21 cellular contexts compared by ENCODE assay signal in genomic region chr14:100660498-100661339, GRCh38.
DNase-seq lines count a peak whose midpoint lies in the region; ATAC-seq, FAIRE-seq and TF ChIP-seq lines count a peak whose summit lies in the region.
"Had no signal": no experiment of that assay in that cellular context is flagged by ENCODE, and none has a peak within 500 bp of the region (broad histone marks: within the 10 kb centered on the region; RNA-seq: fewer than 3 reads in every experiment).

No MANE protein-coding gene starts in this region.

- TF ChIP-seq EP300 in K562 (IDR thresholded peaks at IDR 0.05; ENCODE audit: low read length) = no peak

- dilution Hi-C loops in IMR-90 (cut with HindIII; ENCODE audit: low sequenced_read_pairs, unreplicated experiment) = no loop called here

- no peaks in the 10 kb centered on the region for H3K36me3 ChIP-seq in IMR-90 (ENCODE audit: control insufficient read depth, insufficient read depth, low read length)
- H3K36me3 ChIP-seq in K562 (ENCODE audit: control insufficient read depth, insufficient read depth, low read length) = no peaks in the 10 kb centered on the region
- no peaks in the 10 kb centered on the region for H3K36me3 ChIP-seq in liver (ENCODE audit: control insufficient read depth in 4 of 4, insufficient read depth in 3 of 4, low read depth in 1 of 4, low read length in 3 of 4)
- H3K36me3 ChIP-seq: left lung had no signal

- ATAC-seq in IMR-90 (ENCODE audit: low read depth) (peak; percentile 53), K562 (no peak), HG03139 (IDR thresholded peaks at IDR 0.05; ENCODE audit: unreplicated experiment) (no peak)
- ATAC-seq: left lung, sciatic nerve had no signal

- no peak overlapping the region for H3K56ac ChIP-seq in IMR-90 (ENCODE audit: extremely low read depth, insufficient read depth, low read length)

- peaks cover 26% of the 10 kb centered on the region for H3K27me3 Mint-ChIP-seq in Calu3 (ENCODE audit: unreplicated experiment)

- BruUV-seq in Calu3 (replicated peaks; lab: Mats Ljungman, UMichigan) (no TSS peak), IMR-90 (replicated peaks; lab: Mats Ljungman, UMichigan) (no TSS peak), K562 (replicated peaks; lab: Mats Ljungman, UMichigan) (no TSS peak)

- no peak overlapping the region for H4K8ac ChIP-seq in IMR-90 (ENCODE audit: low read depth in 2 of 2, low read length in 2 of 2)

- no peak for TF ChIP-seq CTCF in Calu3 (IDR thresholded peaks at IDR 0.05; ENCODE audit: unreplicated experiment)
- TF ChIP-seq CTCF in IMR-90 (conservative IDR thresholded peaks at IDR 0.05; ENCODE audit: low read depth, low read length) = no peak
- no peak for TF ChIP-seq CTCF in K562 (IDR thresholded peaks at IDR 0.05 in 2 of 3, conservative IDR thresholded peaks at IDR 0.05 in 1 of 3; ENCODE audit: insufficient read depth in 2 of 3, low read depth in 1 of 3, low read length in 3 of 3)
- TF ChIP-seq CTCF in liver (IDR thresholded peaks at IDR 0.05; ENCODE audit: low read depth, low read length, missing input control) = no peak

- no peak overlapping the region for H3K18ac ChIP-seq in IMR-90 (ENCODE audit: low read depth, low read length)

- H4K91ac ChIP-seq in IMR-90 (ENCODE audit: insufficient read depth, low read depth, low read length) = no peak overlapping the region

- no peak overlapping the region for H3K27ac Mint-ChIP-seq in Calu3 (ENCODE audit: unreplicated experiment)
- H3K27ac Mint-ChIP-seq: activated CD4-positive, alpha-beta memory T cell treated with anti-CD3 and anti-CD28 coated beads for 36 hours; activated naive CD8-positive, alpha-beta T cell treated with anti-CD3 and anti-CD28 coated beads, Interleukin-2, amount 10 ng/mL, durations not matched to agents 7 days and 5 days; CD4-positive, alpha-beta memory T cell had no signal

- no peaks in the 10 kb centered on the region for H3K9me3 ChIP-seq in IMR-90 (ENCODE audit: control insufficient read depth, insufficient read depth, low read length)
- H3K9me3 ChIP-seq in K562 (replicated peaks; ENCODE audit: control insufficient read depth, insufficient read depth, low read depth, low read length) = 0 out of 2 replicates have a peak, but pooled peaks cover 1% of the 10 kb centered on the region
- no peaks in the 10 kb centered on the region for H3K9me3 ChIP-seq in liver (ENCODE audit: control insufficient read depth in 4 of 4, low read length in 3 of 4)
- H3K9me3 ChIP-seq: left lung had no signal

- H3K9ac ChIP-seq in IMR-90 (ENCODE audit: low read depth, low read length) (no peak overlapping the region), K562 (ENCODE audit: insufficient read depth in 1 of 2, low read depth in 2 of 2, low read length in 2 of 2) (no peak overlapping the region), liver (ENCODE audit: low read depth in 1 of 2, low read length in 2 of 2) (no peak overlapping the region)

- CTCF ChIA-PET in Calu3 (lab: Charles Lee) (interaction anchor here (1.1 to 1.2 kb wide), 2 partner anchors 15 to 341 kb away, joined by 3 to 4 read pairs; no protein-coding TSS in a partner anchor), IMR-90 (lab: Yijun Ruan, JAX) (interaction anchor here (0.9 kb wide), 1 partner anchor 49 kb away, joined by 4 read pairs; no protein-coding TSS in a partner anchor), K562 (lab: Yijun Ruan, JAX; ENCODE audit: low intra/inter-chr PET ratio) (no interaction called here)

- FAIRE-seq in K562 (lab: Jason Lieb, UNC) = no peak
- FAIRE-seq: H54 had no signal

- H3K9me3 Mint-ChIP-seq in Calu3 (ENCODE audit: low read depth, unreplicated experiment) = no peaks in the 10 kb centered on the region
- H3K9me3 Mint-ChIP-seq: activated CD4-positive, alpha-beta memory T cell treated with anti-CD3 and anti-CD28 coated beads for 36 hours; activated naive CD8-positive, alpha-beta T cell treated with anti-CD3 and anti-CD28 coated beads, Interleukin-2, amount 10 ng/mL, durations not matched to agents 7 days and 5 days; CD4-positive, alpha-beta memory T cell had no signal

- intact Hi-C loops in Calu3 (cut with micrococcal nuclease; ENCODE audit: unreplicated experiment) = loop anchor here (10.0 kb wide), 2 partner anchors 184 to 1004 kb away; no protein-coding TSS in a partner anchor
- intact Hi-C loops in IMR-90 (cut with micrococcal nuclease) = loop anchor here (5.0 kb wide), 2 partner anchors 182 to 577 kb away; no protein-coding TSS in a partner anchor
- intact Hi-C loops in K562 (cut with micrococcal nuclease) = loop anchor here (5.0 kb wide), 1 partner anchor 37 kb away; no protein-coding TSS in a partner anchor

- H2AK9ac ChIP-seq in IMR-90 (replicated peaks; ENCODE audit: low read depth, low read length, poor library complexity) = no peak overlapping the region

- H3K27ac ChIP-seq in IMR-90 (ENCODE audit: insufficient read depth, low read length) = peak overlapping the region; percentile 18; the same call in 1 of the 2 replicates
- H3K27ac ChIP-seq in K562 (ENCODE audit: extremely low read depth, low read depth, low read length) = no peak overlapping the region
- H3K27ac ChIP-seq in liver (ENCODE audit: low read depth in 1 of 2, low read length in 2 of 2) = no peak overlapping the region
- H3K27ac ChIP-seq: epithelial cell of prostate, left lung, VCaP had no signal

- H3K27me3 ChIP-seq in IMR-90 (ENCODE audit: control insufficient read depth, insufficient read depth, low read length) (peaks cover 19% of the 10 kb centered on the region; the same call in 1 of the 2 replicates), K562 (ENCODE audit: control insufficient read depth in 2 of 2, insufficient read depth in 2 of 2, low read length in 2 of 2) (no peaks in the 10 kb centered on the region), liver (ENCODE audit: control insufficient read depth in 4 of 4, insufficient read depth in 4 of 4, low read length in 3 of 4) (no peaks in the 10 kb centered on the region)

- no peak overlapping the region for H3K14ac ChIP-seq in IMR-90 (replicated peaks; ENCODE audit: low read depth, low read length)

- POLR2A ChIA-PET in IMR-90 (lab: Charles Lee; ENCODE audit: unreplicated experiment) = no interaction called here
- POLR2A ChIA-PET in K562 (lab: Yijun Ruan, JAX) = no interaction called here

- no peak for TF ChIP-seq RAD21 in IMR-90 (IDR thresholded peaks at IDR 0.05; ENCODE audit: low read length)
- no peak for TF ChIP-seq RAD21 in K562 (CRISPR knock-in tag; conservative IDR thresholded peaks at IDR 0.05 in 1 of 2, IDR thresholded peaks at IDR 0.05 in 1 of 2)
- TF ChIP-seq RAD21 in liver (IDR thresholded peaks at IDR 0.05) = no peak

- no peak overlapping the region for H3K4me3 Mint-ChIP-seq in Calu3 (ENCODE audit: low read depth, unreplicated experiment)
- H3K4me3 Mint-ChIP-seq: activated CD4-positive, alpha-beta memory T cell treated with anti-CD3 and anti-CD28 coated beads for 36 hours; activated naive CD8-positive, alpha-beta T cell treated with anti-CD3 and anti-CD28 coated beads, Interleukin-2, amount 10 ng/mL, durations not matched to agents 7 days and 5 days; CD4-positive, alpha-beta memory T cell had no signal

- no peak overlapping the region for H3K4ac ChIP-seq in IMR-90 (ENCODE audit: low read depth, low read length)

- peak overlapping the region; percentile 29 for H2AFZ ChIP-seq in IMR-90 (replicated peaks; ENCODE audit: low read length, poor library complexity)
- H2AFZ ChIP-seq in K562 (ENCODE audit: low read depth, low read length) = peak overlapping the region; percentile 77

- H2BK120ac ChIP-seq in IMR-90 (ENCODE audit: low read depth, low read length) = no peak overlapping the region

- no peak overlapping the region for H3K23ac ChIP-seq in IMR-90 (ENCODE audit: low read depth, low read length)

- no peak for TF ChIP-seq POLR2A in IMR-90 (IDR thresholded peaks at IDR 0.05; ENCODE audit: low read depth, low read length)
- no peak for TF ChIP-seq POLR2A in K562 (conservative IDR thresholded peaks at IDR 0.05)

- H3K4me3 ChIP-seq in IMR-90 (ENCODE audit: insufficient read depth, low read depth, low read length) (no peak overlapping the region), K562 (no peak overlapping the region), liver (ENCODE audit: low read depth in 1 of 3, low read length in 3 of 3) (no peak overlapping the region)
- H3K4me3 ChIP-seq: left lung had no signal

- no peak overlapping the region for H2BK20ac ChIP-seq in IMR-90 (ENCODE audit: low read depth, low read length)

- no peaks in the 10 kb centered on the region for H3K79me1 ChIP-seq in IMR-90 (ENCODE audit: low read depth in 1 of 2, low read length in 2 of 2)

- H3K36me3 Mint-ChIP-seq in Calu3 (ENCODE audit: insufficient read depth, unreplicated experiment) = no peaks in the 10 kb centered on the region
- H3K36me3 Mint-ChIP-seq: activated CD4-positive, alpha-beta memory T cell treated with anti-CD3 and anti-CD28 coated beads for 36 hours; activated naive CD8-positive, alpha-beta T cell treated with anti-CD3 and anti-CD28 coated beads, Interleukin-2, amount 10 ng/mL, durations not matched to agents 7 days and 5 days; CD4-positive, alpha-beta memory T cell had no signal

- in situ Hi-C loops in IMR-90 (cut with MboI; ENCODE audit: low sequenced_read_pairs) = loop anchor here (5.0 kb wide), 1 partner anchor 167 kb away; the partner anchor contains the start of gene MEG3
- in situ Hi-C loops in K562 (cut with MboI) = loop anchor here (5.0 to 10.0 kb wide), 2 partner anchors 184 to 237 kb away; no protein-coding TSS in a partner anchor

- no peak overlapping the region; the same call in 1 of the 2 replicates for H2AK5ac ChIP-seq in IMR-90 (ENCODE audit: low read depth, low read length)

- H3K4me2 ChIP-seq in IMR-90 (ENCODE audit: low read depth, low read length) (no peak overlapping the region), K562 (ENCODE audit: insufficient read depth, low read length) (no peak overlapping the region)

- peaks cover 4% of the 10 kb centered on the region; the same call in 1 of the 2 replicates for H4K20me1 ChIP-seq in IMR-90 (ENCODE audit: insufficient read depth, low read length)
- H4K20me1 ChIP-seq in K562 (replicated peaks; ENCODE audit: control insufficient read depth, insufficient read depth, low read length) = no peaks in the 10 kb centered on the region

- no peaks in the 10 kb centered on the region for H3K79me2 ChIP-seq in K562 (ENCODE audit: control insufficient read depth, insufficient read depth, low read length)

- no peak overlapping the region; the same call in 1 of the 2 replicates for H4K5ac ChIP-seq in IMR-90 (ENCODE audit: low read depth, low read length)

- 32% methylated on average over 8 of the region's 16 CpGs; no CpG with 5 or more reads in 1 of the 2 experiments for WGBS in IMR-90 (ENCODE audit: extremely low coverage in 2 of 2, insufficient read length in 1 of 2), 2 experiments
- WGBS in K562 (ENCODE audit: insufficient coverage, low coverage, missing lambda C conversion rate) = 75% methylated on average over 16 of the region's 16 CpGs
- WGBS in liver = 79% methylated on average over 16 of the region's 16 CpGs

- H3K4me1 ChIP-seq in IMR-90 (ENCODE audit: control insufficient read depth, insufficient read depth, low read length) (peaks cover 11% of the 10 kb centered on the region), K562 (replicated peaks in 1 of 2; ENCODE audit: control insufficient read depth in 2 of 2, insufficient read depth in 2 of 2, low read length in 2 of 2) (peaks cover 7 to 23% of the 10 kb centered on the region in 2 experiments; a peak in 3 of 5 replicates), liver (ENCODE audit: control insufficient read depth in 4 of 4, insufficient read depth in 4 of 4, low read length in 3 of 4) (peaks cover 2 to 5% (median 5%) of the 10 kb centered on the region in 4 donors)

- H2BK15ac ChIP-seq in IMR-90 (ENCODE audit: low read depth, low read length) = no peak overlapping the region

- H3K9me1 ChIP-seq in IMR-90 (ENCODE audit: insufficient read depth, low read length) (no peaks in the 10 kb centered on the region), K562 (ENCODE audit: control insufficient read depth, insufficient read depth, low read length) (no peaks in the 10 kb centered on the region)

- peaks cover 14% of the 10 kb centered on the region for H3K4me1 Mint-ChIP-seq in Calu3 (ENCODE audit: low read depth, unreplicated experiment)

- peak; percentile 14 for DNase-seq in Calu3
- DNase-seq in IMR-90 = peak; percentile 86
- no peak for DNase-seq in K562 (ENCODE audit: extremely low read depth in 1 of 4, low spot score in 3 of 4)
- DNase-seq in HUDEP-2 (lab: John Stamatoyannopoulos, UW; ENCODE audit: unreplicated experiment in 76 of 76) = no peak
- no peak for DNase-seq in AG08396 (ENCODE audit: low spot score)
- DNase-seq in stimulated activated CD8-positive, alpha-beta memory T cell treated with anti-CD3 and anti-CD28 coated beads, Interleukin-4, amount 100 ng/mL, for 48 hours = no peak
- DNase-seq: activated CD4-positive, alpha-beta memory T cell treated with anti-CD3 and anti-CD28 coated beads for 36 hours; activated naive CD8-positive, alpha-beta T cell treated with anti-CD3 and anti-CD28 coated beads, Interleukin-2, amount 10 ng/mL, durations not matched to agents 7 days and 5 days; activated T-cell treated with anti-CD3 and anti-CD28 coated beads, Interleukin-2, amount 50 U/mL, for 48 hours; CD4-positive, alpha-beta memory T cell; Karpas-422; left lung; NCI-H1417 treated with DMSO at 0.1 percent for 48 hours; RPMI8226; stimulated activated CD4-positive, alpha-beta T cell treated with anti-CD3 and anti-CD28 coated beads, Interleukin-1b, Interleukin-23, amount 100 ng/mL, for 48 hours had no signal

- no peak overlapping the region for H2BK5ac ChIP-seq in IMR-90 (ENCODE audit: low read depth, low read length, poor library complexity, severe bottlenecking)

Comparison
In these comparisons a context has a peak if more than half of its experiments do, and no peak if none do; other contexts are left out.
1. DNase-seq: peak in Calu3 (single experiment) and IMR-90 (single experiment); none in K562 (0 of 4), HUDEP-2 (0 of 76), AG08396 (single experiment) and stimulated activated CD8-positive, alpha-beta memory T cell treated with anti-CD3 and anti-CD28 coated beads, Interleukin-4, amount 100 ng/mL, for 48 hours (single experiment).